27 cellular contexts compared by ENCODE assay signal in the genomic region with DNA sequence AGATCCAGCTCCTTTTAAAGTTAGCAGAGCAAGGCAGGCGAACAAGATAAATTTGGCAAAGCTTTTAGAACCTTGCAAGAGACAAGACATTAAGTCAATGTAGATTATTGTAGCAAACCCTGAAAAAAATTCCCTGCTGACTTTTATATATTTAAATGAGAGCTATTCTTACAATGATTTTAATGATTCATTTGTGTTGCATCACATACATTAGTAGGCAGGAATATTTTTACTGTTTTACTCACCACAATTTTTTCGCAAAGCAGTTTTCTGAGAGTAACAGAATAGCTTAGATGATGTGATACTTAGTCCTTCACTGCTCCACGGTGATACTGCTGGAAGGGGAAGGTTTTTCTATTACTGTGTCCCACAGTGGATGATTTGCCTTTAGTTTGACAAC. TPM values are rescaled to one million over a fixed set of nuclear protein-coding genes. Genes with fewer than 3 reads are reported as not detected.
DNase-seq lines count a peak whose midpoint lies in the region; ATAC-seq and TF ChIP-seq lines count a peak whose summit lies in the region.
"Had no signal": no experiment of that assay in that cellular context is flagged by ENCODE, and none has a peak within 500 bp of the region (broad histone marks: within the 10 kb centered on the region; RNA-seq: fewer than 3 reads in every experiment).

No MANE protein-coding gene starts in this region.

- H3K9me3 Mint-ChIP-seq in GM23338 (no peaks in the 10 kb centered on the region), chondrocyte (ENCODE audit: low read depth) (no peaks in the 10 kb centered on the region)
- H3K9me3 Mint-ChIP-seq: activated naive CD8-positive, alpha-beta T cell treated with anti-CD3 and anti-CD28 coated beads for 36 hours; activated T-helper 2 cell treated with anti-CD3 and anti-CD28 coated beads, Interferon-gamma antibody, Interleukin-2, Interleukin-4, amounts not matched to agents 10 μg/mL and 5 μg/mL and 100 μg/mL, durations not matched to agents 14 hours and 24 hours and 36 hours; brain; CD14-positive monocyte; T-helper 2 cell treated with Interferon-gamma antibody and Interleukin-4, amounts not matched to agents 5 μg/mL and 100 μg/mL, for 36 hours; WTC11 had no signal

- no peaks in the 10 kb centered on the region for H3K9me2 ChIP-seq in GM23338 (ENCODE audit: insufficient read depth)

- H3K4me1 Mint-ChIP-seq in GM23338 = peaks cover 5% of the 10 kb centered on the region
- peaks cover 12% of the 10 kb centered on the region for H3K4me1 Mint-ChIP-seq in chondrocyte (ENCODE audit: low read depth)
- H3K4me1 Mint-ChIP-seq: activated naive CD8-positive, alpha-beta T cell treated with anti-CD3 and anti-CD28 coated beads for 36 hours; memory B cell had no signal

- no peaks in the 10 kb centered on the region for H3K79me2 ChIP-seq in GM23338 (replicated peaks; ENCODE audit: insufficient read depth)

- no peak for ATAC-seq in GM23338
- ATAC-seq in HG02885 (IDR thresholded peaks at IDR 0.05; ENCODE audit: poor library complexity, unreplicated experiment) = no peak
- ATAC-seq: stimulated activated naive CD8-positive, alpha-beta T cell treated with anti-CD3 and anti-CD28 coated beads, Interleukin-15, Interleukin-2, amounts not matched to agents 100 U/mL and 50 U/mL, for 24 hours; WTC11 had no signal

- no peaks in the 10 kb centered on the region for H3K36me3 Mint-ChIP-seq in GM23338 (ENCODE audit: low read depth)
- no peaks in the 10 kb centered on the region for H3K36me3 Mint-ChIP-seq in chondrocyte (ENCODE audit: low read depth)
- H3K36me3 Mint-ChIP-seq: activated naive CD8-positive, alpha-beta T cell treated with anti-CD3 and anti-CD28 coated beads for 36 hours; brain; CD14-positive monocyte; memory B cell; WTC11 had no signal

- no peaks in the 10 kb centered on the region for H3K36me3 ChIP-seq in GM23338 (ENCODE audit: insufficient read depth)
- H3K36me3 ChIP-seq: HAP-1, tibial artery had no signal

- H3K27ac ChIP-seq in GM23338 (ENCODE audit: low read depth) = no peak overlapping the region
- H3K27ac ChIP-seq: RWPE1, tibial artery had no signal

- H3K27me3 Mint-ChIP-seq in GM23338 (ENCODE audit: insufficient read depth, low read depth, poor library complexity) = no peaks in the 10 kb centered on the region
- no peaks in the 10 kb centered on the region for H3K27me3 Mint-ChIP-seq in chondrocyte (ENCODE audit: low read depth)
- H3K27me3 Mint-ChIP-seq: activated naive CD8-positive, alpha-beta T cell treated with anti-CD3 and anti-CD28 coated beads for 36 hours had no signal

- H3K27me3 ChIP-seq in GM23338 (ENCODE audit: insufficient read depth) = no peaks in the 10 kb centered on the region

- H3K4me3 Mint-ChIP-seq in GM23338 = no peak overlapping the region
- no peak overlapping the region for H3K4me3 Mint-ChIP-seq in chondrocyte (ENCODE audit: unreplicated experiment)
- H3K4me3 Mint-ChIP-seq: activated naive CD8-positive, alpha-beta T cell treated with anti-CD3 and anti-CD28 coated beads for 36 hours; brain; CD14-positive monocyte; memory B cell; T-helper 2 cell treated with Interferon-gamma antibody and Interleukin-4, amounts not matched to agents 5 μg/mL and 100 μg/mL, for 36 hours; WTC11 had no signal

- H2AFZ ChIP-seq in GM23338 = peak overlapping the region; percentile 33; the same call in 1 of the 2 replicates

- no peaks in the 10 kb centered on the region for H3K4me1 ChIP-seq in GM23338 (ENCODE audit: insufficient read depth)
- H3K4me1 ChIP-seq: HAP-1, tibial artery had no signal

- H3K4me2 ChIP-seq in GM23338 = no peak overlapping the region

- H3K27ac Mint-ChIP-seq in GM23338 (no peak overlapping the region), chondrocyte (ENCODE audit: unreplicated experiment) (peak overlapping the region; percentile 42)
- H3K27ac Mint-ChIP-seq: activated naive CD8-positive, alpha-beta T cell treated with anti-CD3 and anti-CD28 coated beads for 36 hours; activated T-helper 2 cell treated with anti-CD3 and anti-CD28 coated beads, Interferon-gamma antibody, Interleukin-2, Interleukin-4, amounts not matched to agents 10 μg/mL and 5 μg/mL and 100 μg/mL, durations not matched to agents 14 hours and 24 hours and 36 hours; brain; memory B cell; T-helper 2 cell treated with Interferon-gamma antibody and Interleukin-4, amounts not matched to agents 5 μg/mL and 100 μg/mL, for 36 hours; WTC11 had no signal

- TF ChIP-seq CTCF in GM23338 (conservative IDR thresholded peaks at IDR 0.05; ENCODE audit: low read depth in 2 of 2) (no peak), chondrocyte (IDR thresholded peaks at IDR 0.05) (no peak)

- H4K20me1 ChIP-seq in GM23338 (replicated peaks; ENCODE audit: insufficient read depth) = no peaks in the 10 kb centered on the region

- H3F3A ChIP-seq in GM23338 (replicated peaks; ENCODE audit: low read depth) = no peaks in the 10 kb centered on the region

- H3K4me3 ChIP-seq in GM23338 = no peak overlapping the region
- H3K4me3 ChIP-seq: HAP-1, tibial artery had no signal

- DNase-seq in AG08395 (ENCODE audit: low spot score) = peak; percentile 35
- DNase-seq in GM23338 (ENCODE audit: low spot score) = no peak
- DNase-seq in chondrocyte (ENCODE audit: low spot score) = no peak
- peak; percentile 25 for DNase-seq in iris pigment epithelial cell (ENCODE audit: low read depth)
- no peak for DNase-seq in SHP77 treated with DMSO at 0.1 percent for 48 hours (lab: John Stamatoyannopoulos, UW)
- no peak for DNase-seq in NCI-H2029 treated with DMSO at 0.1 percent for 48 hours (lab: John Stamatoyannopoulos, UW)
- no peak for DNase-seq in cortex of kidney (lab: John Stamatoyannopoulos, UW)
- DNase-seq: activated CD4-positive, alpha-beta T cell treated with anti-CD3 and anti-CD28 coated beads, Interleukin-2, amount 50 U/mL, for 4 hours; activated CD8-positive, alpha-beta memory T cell treated with anti-CD3 and anti-CD28 coated beads, Interleukin-2, amount 50 U/mL, for 4 hours; activated naive CD8-positive, alpha-beta T cell treated with anti-CD3 and anti-CD28 coated beads for 36 hours; dermis blood vessel endothelial cell; NCI-H146; NCI-H2171; NCI-H526 treated with DMSO at 0.1 percent for 48 hours; stimulated activated CD4-positive, alpha-beta T cell treated with anti-CD3 and anti-CD28 coated beads, Interleukin-4, amount 100 ng/mL, for 4 hours; stimulated activated naive CD8-positive, alpha-beta T cell treated with anti-CD3 and anti-CD28 coated beads, Interleukin-15, Interleukin-2, amounts not matched to agents 100 U/mL and 50 U/mL, for 24 hours; tibial artery had no signal

TF ChIP-seq in GM23338, 12 proteins besides CTCF, POLR2A, EP300 and RAD21 (continues in another document):
- no peak for TF ChIP-seq POLR2AphosphoS5 (IDR thresholded peaks at IDR 0.05; ENCODE audit: low read depth)
- no peak for TF ChIP-seq EZH2 (IDR thresholded peaks at IDR 0.05; ENCODE audit: low read depth, unreplicated experiment)
- TF ChIP-seq EZH2phosphoT487 (IDR thresholded peaks at IDR 0.05; ENCODE audit: unreplicated experiment) = no peak
- no peak for TF ChIP-seq ZNF331 (CRISPR knock-in tag; IDR thresholded peaks at IDR 0.05; ENCODE audit: low read depth)

RNA-seq across cellular contexts. Expression of a gene that starts 43.9 kb away (rescaled TPM):
- 0.69 and 0.93 TPM in 2 replicates for total RNA-seq in GM23338 (2014; rRNA removed; shearing (Covaris generic))
- polyA plus RNA-seq in GM23338 (2016; fragmentation: Nextera tagmentation; extraction: Ambion mirVana) = 0.45 and 0.47 TPM in 2 replicates
- total RNA-seq in chondrocyte = not detected in 3 replicates
- total RNA-seq: activated naive CD8-positive, alpha-beta T cell treated with anti-CD3 and anti-CD28 coated beads for 36 hours; activated T-helper 2 cell treated with anti-CD3 and anti-CD28 coated beads, Interferon-gamma antibody, Interleukin-2, Interleukin-4, amounts not matched to agents 10 μg/mL and 5 μg/mL and 100 μg/mL, durations not matched to agents 14 hours and 24 hours and 36 hours; dermis blood vessel endothelial cell; myocyte; WTC11 had no signal
- polyA plus RNA-seq: CD14-positive monocyte had no signal

Comparison
In these comparisons a context has a peak if more than half of its experiments do, and no peak if none do; other contexts are left out.
1. DNase-seq: peak in AG08395 (single experiment) and iris pigment epithelial cell (single experiment); none in GM23338 (single experiment), chondrocyte (single experiment), SHP77 treated with DMSO at 0.1 percent for 48 hours (single experiment), NCI-H2029 treated with DMSO at 0.1 percent for 48 hours (single experiment) and cortex of kidney (single experiment).